In the genomic region with DNA sequence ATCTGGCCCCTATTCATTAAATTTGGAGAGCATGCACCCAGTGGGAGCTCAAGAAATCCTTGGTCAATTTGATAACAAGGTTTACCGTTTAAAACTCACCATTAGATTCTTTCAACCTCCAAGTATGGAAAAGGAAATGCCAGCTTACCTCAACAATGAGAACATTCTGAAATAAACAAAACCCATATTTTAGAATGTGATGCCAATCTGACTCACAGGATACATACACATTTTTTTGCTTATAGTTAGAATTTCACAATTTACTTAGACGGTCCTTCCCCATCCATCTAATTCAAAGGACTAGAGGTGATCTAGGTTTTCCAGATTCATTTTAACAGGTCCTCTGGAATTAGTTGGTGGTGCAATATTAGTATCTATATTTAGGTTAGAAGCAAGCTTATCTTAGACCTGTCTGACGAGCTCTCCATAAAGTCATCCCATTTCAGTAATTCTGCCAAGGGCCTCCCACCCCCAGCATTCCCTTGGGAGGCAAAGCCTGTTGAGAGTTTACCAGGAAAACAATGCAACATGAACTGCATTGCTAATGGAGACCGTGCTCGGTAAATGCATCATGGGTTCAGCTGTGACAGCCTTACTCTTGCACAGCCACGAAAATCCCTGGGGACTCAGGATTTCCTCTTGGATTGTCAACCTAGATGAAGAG, we compare ENCODE assay signal across 12 cellular contexts.
DNase-seq lines count a peak whose midpoint lies in the region; ATAC-seq, FAIRE-seq and TF ChIP-seq lines count a peak whose summit lies in the region.
"Had no signal": no experiment of that assay in that cellular context is flagged by ENCODE, and none has a peak within 500 bp of the region (broad histone marks: within the 10 kb centered on the region; RNA-seq: fewer than 3 reads in every experiment).

No MANE protein-coding gene starts in this region.

- TF ChIP-seq CTCF in hepatocyte (IDR thresholded peaks at IDR 0.05; ENCODE audit: poor library complexity) = no peak

- no peak overlapping the region for H3K27ac ChIP-seq in hepatocyte
- H3K27ac ChIP-seq: C4-2B had no signal

- WGBS in hepatocyte (ENCODE audit: low lambda C conversion rate, missing lambda C conversion rate) = 58% methylated on average over 6 of the region's 6 CpGs

- peak; percentile 63 for FAIRE-seq in HTR-8/SVneo (lab: Jason Lieb, UNC)

- H3K4me3 ChIP-seq in hepatocyte = no peak overlapping the region

- H3K9me3 ChIP-seq in hepatocyte (ENCODE audit: low read depth) = peaks cover 4% of the 10 kb centered on the region

- no peak for ATAC-seq in HG03521 (IDR thresholded peaks at IDR 0.05; ENCODE audit: unreplicated experiment)

- H3K9me2 ChIP-seq in hepatocyte (replicated peaks; ENCODE audit: insufficient read depth) = no peaks in the 10 kb centered on the region

- no peak overlapping the region for H3K4me2 ChIP-seq in hepatocyte

- no peaks in the 10 kb centered on the region for H3K27me3 ChIP-seq in hepatocyte

- no peak overlapping the region for H2AFZ ChIP-seq in hepatocyte

- DNase-seq in AG08395 (ENCODE audit: low spot score) (peak; percentile 22), HTR-8/SVneo (ENCODE audit: insufficient read length, low spot score) (peak; percentile 45), SK-N-DZ (ENCODE audit: low spot score) (peak; percentile 40), fibroblast of peridontal ligament (ENCODE audit: extremely low read depth) (peak; percentile 59), hepatocyte (ENCODE audit: low spot score) (no peak), NCI-H774 (lab: John Stamatoyannopoulos, UW) (no peak)
- DNase-seq in effector CD4-positive, alpha-beta T cell = no peak
- DNase-seq: foreskin melanocyte, KBM-7, T-helper 9 cell had no signal

- H3K4me1 ChIP-seq in hepatocyte (ENCODE audit: insufficient read depth) = no peaks in the 10 kb centered on the region

- H4K20me1 ChIP-seq in hepatocyte (ENCODE audit: insufficient read depth, poor library complexity, severe bottlenecking) = no peaks in the 10 kb centered on the region

- H3K36me3 ChIP-seq in hepatocyte (replicated peaks; ENCODE audit: insufficient read depth, low read depth) = no peaks in the 10 kb centered on the region

- no peaks in the 10 kb centered on the region for H3K79me2 ChIP-seq in hepatocyte

Comparison
In these comparisons a context has a peak if more than half of its experiments do, and no peak if none do; other contexts are left out.
1. DNase-seq: peak in AG08395 (single experiment), HTR-8/SVneo (single experiment), SK-N-DZ (single experiment) and fibroblast of peridontal ligament (single experiment); none in hepatocyte (single experiment), NCI-H774 (single experiment) and effector CD4-positive, alpha-beta T cell (single experiment).